Comparison of ENCODE assay signal across 24 cellular contexts in the genomic region with DNA sequence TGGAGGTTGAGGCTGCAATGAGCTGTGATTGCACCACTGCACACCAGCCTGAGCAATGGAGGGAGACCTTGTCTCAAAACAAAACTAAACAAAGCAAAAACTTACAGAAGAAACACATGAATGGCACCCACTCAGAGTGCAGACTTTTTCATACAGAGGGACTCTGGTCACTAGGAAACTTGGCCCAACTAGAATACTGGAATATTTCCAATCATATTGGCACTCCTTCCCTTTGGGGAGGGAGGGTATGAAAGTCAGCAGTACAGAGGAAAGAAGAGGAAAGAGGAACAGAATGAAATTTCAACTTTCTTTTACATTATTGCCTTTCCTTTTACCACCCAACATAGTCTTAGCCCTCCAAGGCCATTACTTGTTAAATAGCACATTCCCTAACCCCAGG. TPM values are rescaled to one million over a fixed set of nuclear protein-coding genes. Genes with fewer than 3 reads are reported as not detected.
"Had no signal": no experiment of that assay in that cellular context is flagged by ENCODE, and none has a peak within 500 bp of the region (broad histone marks: within the 10 kb centered on the region; RNA-seq: fewer than 3 reads in every experiment).

No MANE protein-coding gene starts in this region.

- H3K4me1 Mint-ChIP-seq: endodermal cell, memory B cell had no signal

- H3K36me3 Mint-ChIP-seq: memory B cell had no signal

- H3K4me3 ChIP-seq: coronary artery, esophagus muscularis mucosa, gastroesophageal sphincter, heart left ventricle, hepatocyte, left lung, lower lobe of right lung had no signal

- H3K27ac Mint-ChIP-seq: effector memory CD8-positive, alpha-beta T cell; endodermal cell; memory B cell had no signal

- H2AFZ ChIP-seq: hepatocyte had no signal

- H3K9me3 Mint-ChIP-seq: effector memory CD8-positive, alpha-beta T cell; endodermal cell; immature natural killer cell; memory B cell had no signal

- H3K4me1 ChIP-seq: esophagus muscularis mucosa, foreskin keratinocyte, gastroesophageal sphincter, heart left ventricle, left lung, lower lobe of right lung had no signal

- H3K36me3 ChIP-seq: esophagus muscularis mucosa, gastroesophageal sphincter, heart left ventricle, left lung, lower lobe of right lung had no signal

- H3K4me3 Mint-ChIP-seq: effector memory CD8-positive, alpha-beta T cell; endodermal cell; memory B cell had no signal

- ATAC-seq: effector memory CD8-positive, alpha-beta T cell; foreskin keratinocyte; gastroesophageal sphincter; heart left ventricle; left colon; left lung; left ventricle myocardium superior; lower lobe of right lung had no signal

- H3K27ac ChIP-seq: coronary artery, esophagus muscularis mucosa, foreskin keratinocyte, gastroesophageal sphincter, heart left ventricle, hepatocyte, left lung, lower lobe of right lung had no signal

- DNase-seq: dermis blood vessel endothelial cell; effector CD8-positive, alpha-beta T cell; effector memory CD8-positive, alpha-beta T cell; endodermal cell; foreskin keratinocyte; heart left ventricle; hypothalamus; immature natural killer cell; islet precursor cell; kidney; kidney glomerular epithelial cell; left colon; left lung; left ventricle myocardium superior; lower lobe of right lung; mesendoderm; midbrain had no signal

- H3K9me3 ChIP-seq: esophagus muscularis mucosa, gastroesophageal sphincter, heart left ventricle, left lung, lower lobe of right lung had no signal

- H3K27me3 ChIP-seq: esophagus muscularis mucosa, gastroesophageal sphincter, left lung had no signal

- H3K4me2 ChIP-seq: hepatocyte had no signal

- H3K79me2 ChIP-seq: hepatocyte had no signal

RNA-seq across cellular contexts. Expression of a gene that starts 30.5 kb away (rescaled TPM):
- total RNA-seq: endothelial cell of umbilical vein, lung microvascular endothelial cell had no signal
